In the genomic region with DNA sequence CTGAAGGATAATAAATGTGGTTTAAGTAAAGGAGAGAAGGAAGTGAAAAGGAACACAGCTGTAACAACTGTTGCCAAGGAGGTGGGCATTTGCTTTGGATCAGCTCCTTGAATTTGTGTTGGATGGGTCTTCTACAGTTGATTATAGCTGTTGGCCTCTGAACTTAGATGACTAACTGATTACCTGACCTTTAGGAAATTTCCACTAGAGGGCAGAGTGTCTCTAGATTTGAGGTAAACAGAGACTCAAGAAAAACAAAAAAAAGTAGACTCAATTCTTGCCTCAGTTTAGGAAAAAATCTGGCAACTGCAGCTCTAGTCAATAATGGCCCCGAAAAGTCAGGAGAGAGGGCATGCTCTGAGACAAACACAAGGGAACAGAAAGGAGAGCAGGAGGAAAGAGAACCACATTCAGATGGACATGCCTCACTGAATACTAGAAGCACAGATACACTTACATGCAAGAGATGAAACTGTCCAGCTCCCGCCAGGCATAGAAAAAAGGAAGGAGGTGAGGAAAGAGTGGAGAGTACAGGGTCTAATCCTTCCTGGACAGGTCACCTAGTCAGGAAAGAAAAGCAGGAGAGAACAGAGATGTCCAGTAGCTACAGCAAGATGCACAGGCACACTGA, we compare ENCODE assay signal across 1 cellular context.
TF ChIP-seq lines count a peak whose summit lies in the region.

No MANE protein-coding gene starts in this region.

TF ChIP-seq in HEK293, 187 proteins besides CTCF, POLR2A, EP300 and RAD21:
- TF ChIP-seq ZNF426 (tag by site-specific recombination; IDR thresholded peaks at IDR 0.05) (no peak), TSHZ1 (tag by site-specific recombination; IDR thresholded peaks at IDR 0.05; ENCODE audit: borderline replicate concordance) (no peak), ZNF112 (tag by site-specific recombination; IDR thresholded peaks at IDR 0.05) (no peak), ZBTB20 (tag by site-specific recombination; IDR thresholded peaks at IDR 0.05) (no peak), ZFP3 (tag by site-specific recombination; IDR thresholded peaks at IDR 0.05; ENCODE audit: low read depth) (no peak), GFI1B (tag by site-specific recombination; IDR thresholded peaks at IDR 0.05) (no peak), ZNF654 (tag by site-specific recombination; IDR thresholded peaks at IDR 0.05; ENCODE audit: low read depth) (peak; percentile 72)
- TF ChIP-seq, protein P1, sequence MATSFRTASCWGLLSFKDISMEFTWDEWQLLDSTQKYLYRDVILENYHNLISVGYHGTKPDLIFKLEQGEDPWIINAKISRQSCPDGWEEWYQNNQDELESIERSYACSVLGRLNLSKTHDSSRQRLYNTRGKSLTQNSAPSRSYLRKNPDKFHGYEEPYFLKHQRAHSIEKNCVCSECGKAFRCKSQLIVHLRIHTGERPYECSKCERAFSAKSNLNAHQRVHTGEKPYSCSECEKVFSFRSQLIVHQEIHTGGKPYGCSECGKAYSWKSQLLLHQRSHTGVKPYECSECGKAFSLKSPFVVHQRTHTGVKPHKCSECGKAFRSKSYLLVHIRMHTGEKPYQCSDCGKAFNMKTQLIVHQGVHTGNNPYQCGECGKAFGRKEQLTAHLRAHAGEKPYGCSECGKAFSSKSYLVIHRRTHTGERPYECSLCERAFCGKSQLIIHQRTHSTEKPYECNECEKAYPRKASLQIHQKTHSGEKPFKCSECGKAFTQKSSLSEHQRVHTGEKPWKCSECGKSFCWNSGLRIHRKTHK (tag by site-specific recombination; IDR thresholded peaks at IDR 0.05), result no peak
